ENCODE assay signal across 15 cellular contexts in the genomic region with DNA sequence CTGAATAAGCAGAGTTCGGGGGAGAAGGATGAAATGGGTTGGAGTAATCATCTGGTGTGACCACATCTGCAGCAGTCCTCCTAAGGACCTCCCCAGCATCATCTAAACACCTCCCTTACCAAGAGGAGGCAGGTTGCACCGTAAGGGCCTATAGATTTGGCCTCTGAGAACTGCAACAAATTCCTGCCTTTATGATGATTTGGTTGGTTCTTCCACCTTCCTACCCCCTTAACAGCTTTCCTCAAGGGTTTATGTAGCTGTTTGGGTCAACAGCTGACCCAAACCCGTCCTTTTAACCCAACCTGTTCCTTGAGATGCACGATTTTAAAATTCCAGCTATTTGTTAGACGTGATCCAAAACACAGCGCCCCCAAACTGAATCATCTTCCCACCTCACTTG. TPM values are rescaled to one million over a fixed set of nuclear protein-coding genes. Genes with fewer than 3 reads are reported as not detected.
DNase-seq lines count a peak whose midpoint lies in the region; ATAC-seq and TF ChIP-seq lines count a peak whose summit lies in the region.
"Had no signal": no experiment of that assay in that cellular context is flagged by ENCODE, and none has a peak within 500 bp of the region (broad histone marks: within the 10 kb centered on the region; RNA-seq: fewer than 3 reads in every experiment).

No MANE protein-coding gene starts in this region.

- H3K9me3 Mint-ChIP-seq in activated naive CD4-positive, alpha-beta T cell treated with anti-CD3 and anti-CD28 coated beads, Interleukin-2, amount 50 U/mL, for 24 hours: no peaks in the 10 kb centered on the region
- no peaks in the 10 kb centered on the region for H3K9me3 Mint-ChIP-seq in activated naive CD4-positive, alpha-beta T cell treated with anti-CD3 and anti-CD28 coated beads for 36 hours
- H3K9me3 Mint-ChIP-seq: T-helper 2 cell treated with Interferon-gamma antibody and Interleukin-4, amounts not matched to agents 5 μg/mL and 100 μg/mL, for 36 hours had no signal

- H3K4me1 ChIP-seq in esophagus squamous epithelium: peaks cover 0 to 38% (median 16%) of the 10 kb centered on the region in 3 donors
- peaks cover 8% of the 10 kb centered on the region for H3K4me1 ChIP-seq in smooth muscle cell (ENCODE audit: low read depth)
- H3K4me1 ChIP-seq in SJCRH30: peaks cover 21% of the 10 kb centered on the region
- peaks cover 8% of the 10 kb centered on the region for H3K4me1 ChIP-seq in upper lobe of right lung
- H3K4me1 ChIP-seq: left lung had no signal

- H3F3A ChIP-seq in smooth muscle cell (ENCODE audit: low read depth): peaks cover 9% of the 10 kb centered on the region

- peaks cover 1 to 47% (median 3%) of the 10 kb centered on the region in 3 donors for H3K36me3 ChIP-seq in esophagus squamous epithelium
- no peaks in the 10 kb centered on the region for H3K36me3 ChIP-seq in smooth muscle cell (ENCODE audit: low read depth)
- H3K36me3 ChIP-seq in SJCRH30: peaks cover 22% of the 10 kb centered on the region
- peaks cover 22% of the 10 kb centered on the region for H3K36me3 ChIP-seq in upper lobe of right lung

- H3K36me3 Mint-ChIP-seq in activated naive CD4-positive, alpha-beta T cell treated with anti-CD3 and anti-CD28 coated beads, Interleukin-2, amount 50 U/mL, for 24 hours: peaks cover 18% of the 10 kb centered on the region
- peaks cover 22% of the 10 kb centered on the region for H3K36me3 Mint-ChIP-seq in activated naive CD4-positive, alpha-beta T cell treated with anti-CD3 and anti-CD28 coated beads for 36 hours (ENCODE audit: low read depth)

- CTCF ChIA-PET in activated naive CD4-positive, alpha-beta T cell treated with anti-CD3 and anti-CD28 coated beads for 36 hours (lab: Charles Lee): no interaction called here

- H3K9me3 ChIP-seq in esophagus squamous epithelium (no peaks in the 10 kb centered on the region), smooth muscle cell (replicated peaks; ENCODE audit: low read depth) (no peaks in the 10 kb centered on the region), SJCRH30 (replicated peaks) (no peaks in the 10 kb centered on the region), upper lobe of right lung (no peaks in the 10 kb centered on the region)
- H3K9me3 ChIP-seq: left lung had no signal

- H3K4me3 Mint-ChIP-seq in activated naive CD4-positive, alpha-beta T cell treated with anti-CD3 and anti-CD28 coated beads, Interleukin-2, amount 50 U/mL, for 24 hours: no peak overlapping the region
- H3K4me3 Mint-ChIP-seq in activated naive CD4-positive, alpha-beta T cell treated with anti-CD3 and anti-CD28 coated beads for 36 hours: no peak overlapping the region
- H3K4me3 Mint-ChIP-seq: T-helper 2 cell treated with Interferon-gamma antibody and Interleukin-4, amounts not matched to agents 5 μg/mL and 100 μg/mL, for 36 hours had no signal

- peak overlapping the region in 3 of 4 donors; percentile 32 to 52 (median 40) for H3K27ac ChIP-seq in esophagus squamous epithelium
- H3K27ac ChIP-seq in smooth muscle cell (ENCODE audit: low read depth): peak overlapping the region; percentile 74
- no peak overlapping the region for H3K27ac ChIP-seq in SJCRH30
- no peak overlapping the region for H3K27ac ChIP-seq in upper lobe of right lung
- H3K27ac ChIP-seq: left lung had no signal

- peak overlapping the region; percentile 1 for H3K27ac Mint-ChIP-seq in activated naive CD4-positive, alpha-beta T cell treated with anti-CD3 and anti-CD28 coated beads, Interleukin-2, amount 50 U/mL, for 24 hours
- no peak overlapping the region for H3K27ac Mint-ChIP-seq in activated naive CD4-positive, alpha-beta T cell treated with anti-CD3 and anti-CD28 coated beads for 36 hours
- H3K27ac Mint-ChIP-seq: T-helper 2 cell treated with Interferon-gamma antibody and Interleukin-4, amounts not matched to agents 5 μg/mL and 100 μg/mL, for 36 hours had no signal

- peak overlapping the region; percentile 32 for H3K9ac ChIP-seq in smooth muscle cell (ENCODE audit: low read depth)

- in situ Hi-C loops in G401 (cut with HindIII; ENCODE audit: low sequenced_read_pairs): no loop called here

- TF ChIP-seq POLR2A in esophagus squamous epithelium (IDR thresholded peaks at IDR 0.05): no peak

- H3K27me3 Mint-ChIP-seq in activated naive CD4-positive, alpha-beta T cell treated with anti-CD3 and anti-CD28 coated beads, Interleukin-2, amount 50 U/mL, for 24 hours: no peaks in the 10 kb centered on the region
- no peaks in the 10 kb centered on the region for H3K27me3 Mint-ChIP-seq in activated naive CD4-positive, alpha-beta T cell treated with anti-CD3 and anti-CD28 coated beads for 36 hours (ENCODE audit: low read depth)

- peak overlapping the region; percentile 63 for H3K4me2 ChIP-seq in smooth muscle cell

- H3K4me3 ChIP-seq in esophagus squamous epithelium (no peak overlapping the region), smooth muscle cell (no peak overlapping the region), SJCRH30 (no peak overlapping the region), upper lobe of right lung (no peak overlapping the region)
- H3K4me3 ChIP-seq: left lung had no signal

- H4K20me1 ChIP-seq in smooth muscle cell (ENCODE audit: low read depth): no peaks in the 10 kb centered on the region

- ATAC-seq in upper lobe of right lung: no peak

- H3K27me3 ChIP-seq in esophagus squamous epithelium: no peaks in the 10 kb centered on the region
- no peaks in the 10 kb centered on the region for H3K27me3 ChIP-seq in smooth muscle cell (ENCODE audit: low read depth)
- H3K27me3 ChIP-seq in SJCRH30: no peaks in the 10 kb centered on the region
- H3K27me3 ChIP-seq in upper lobe of right lung: no peaks in the 10 kb centered on the region
- H3K27me3 ChIP-seq: left lung had no signal

- no peaks in the 10 kb centered on the region for H3K79me2 ChIP-seq in smooth muscle cell (ENCODE audit: low read depth)

- H2AFZ ChIP-seq in smooth muscle cell (ENCODE audit: low read depth): no peak overlapping the region

- intact Hi-C loops in activated naive CD4-positive, alpha-beta T cell treated with anti-CD3 and anti-CD28 coated beads for 36 hours (cut with micrococcal nuclease): no loop called here
- intact Hi-C loops in esophagus squamous epithelium (cut with DNase I): no loop called here
- intact Hi-C loops in upper lobe of right lung (cut with DNase I): no loop called here

- no peak for DNase-seq in activated naive CD4-positive, alpha-beta T cell treated with anti-CD3 and anti-CD28 coated beads for 36 hours
- DNase-seq in M059J (ENCODE audit: low read depth): peak; percentile 47
- no peak for DNase-seq in esophagus squamous epithelium (lab: John Stamatoyannopoulos, UW)
- no peak for DNase-seq in smooth muscle cell (lab: John Stamatoyannopoulos, UW; ENCODE audit: unreplicated experiment)
- no peak for DNase-seq in SJCRH30
- DNase-seq in upper lobe of right lung: no peak
- no peak for DNase-seq in G401 (ENCODE audit: low spot score)
- DNase-seq: activated CD4-positive, alpha-beta T cell treated with anti-CD3 and anti-CD28 coated beads for 48 hours; activated effector memory CD4-positive, alpha-beta T cell treated with Interleukin-2 at 50 U/mL for 16 hours; H7; left lung; NCI-H1930; NCI-H526 treated with DMSO at 0.1 percent for 48 hours had no signal

- peaks cover 10% of the 10 kb centered on the region for H3K4me1 Mint-ChIP-seq in activated naive CD4-positive, alpha-beta T cell treated with anti-CD3 and anti-CD28 coated beads, Interleukin-2, amount 50 U/mL, for 24 hours
- peaks cover 12% of the 10 kb centered on the region for H3K4me1 Mint-ChIP-seq in activated naive CD4-positive, alpha-beta T cell treated with anti-CD3 and anti-CD28 coated beads for 36 hours (ENCODE audit: low read depth)

- TF ChIP-seq CTCF in esophagus squamous epithelium (IDR thresholded peaks at IDR 0.05): no peak
- TF ChIP-seq CTCF in smooth muscle cell (IDR thresholded peaks at IDR 0.05; ENCODE audit: borderline replicate concordance, insufficient read depth, poor library complexity, severe bottlenecking): no peak
- TF ChIP-seq CTCF in upper lobe of right lung (IDR thresholded peaks at IDR 0.05): no peak

- WGBS in esophagus squamous epithelium, 2 donors: 88 to 89% methylated on average over 6 of the region's 6 CpGs
- WGBS in smooth muscle cell (ENCODE audit: low lambda C conversion rate): 89% methylated on average over 6 of the region's 6 CpGs

RNA-seq across cellular contexts. Expression of a gene that starts 58.2 kb away (rescaled TPM):
- 10 to 100 TPM; 47.2 to 48.8 TPM for total RNA-seq in activated naive CD4-positive, alpha-beta T cell treated with anti-CD3 and anti-CD28 coated beads for 36 hours
- total RNA-seq in M059J (2014; rRNA removed; shearing (Covaris generic)): 75.0 and 106 TPM in 2 replicates
- total RNA-seq in esophagus squamous epithelium: 10 to 100 TPM; 16.7 to 35.6 (median 31.4) TPM
- total RNA-seq in smooth muscle cell: 38.8 and 39.6 TPM in 2 replicates
- polyA plus RNA-seq in smooth muscle cell: 38.2 and 41.9 TPM in 2 replicates
- total RNA-seq in SJCRH30 (2014; rRNA removed; shearing (Covaris generic)): 48.2 and 54.8 TPM in 2 replicates
- total RNA-seq in upper lobe of right lung: 26.6 TPM
- total RNA-seq in G401 (2014; rRNA removed; shearing (Covaris generic)): 110 and 118 TPM in 2 replicates

RNA-seq across cellular contexts. Expression of a gene that starts 58.4 kb away (rescaled TPM):
- total RNA-seq in activated naive CD4-positive, alpha-beta T cell treated with anti-CD3 and anti-CD28 coated beads for 36 hours: 1 to 10 TPM in 1 of 2 experiments, under 1 TPM in 1; 0.98 to 1.4 TPM
- 4.3 and 8.3 TPM in 2 replicates for total RNA-seq in M059J (2014; rRNA removed; shearing (Covaris generic))
- total RNA-seq in esophagus squamous epithelium: 1 to 10 TPM in 3 of 4 donors, not detected in 1; 1.9 to 3.1 (median 3.0) TPM
- total RNA-seq in smooth muscle cell: 2.9 and 3.2 TPM in 2 replicates
- polyA plus RNA-seq in smooth muscle cell: 0.34 and 0.86 TPM in 2 replicates
- 3.2 and 3.7 TPM in 2 replicates for total RNA-seq in SJCRH30 (2014; rRNA removed; shearing (Covaris generic))
- total RNA-seq in upper lobe of right lung: 0.93 TPM
- total RNA-seq in G401 (2014; rRNA removed; shearing (Covaris generic)): 6.8 and 10.1 TPM in 2 replicates

Comparison
In these comparisons a context has a peak if more than half of its experiments do, and no peak if none do; other contexts are left out.
1. H3K27ac ChIP-seq: peak in esophagus squamous epithelium (3 of 4) and smooth muscle cell (single experiment); none in SJCRH30 (single experiment) and upper lobe of right lung (single experiment).